19 cellular contexts compared by ENCODE assay signal in the genomic region with DNA sequence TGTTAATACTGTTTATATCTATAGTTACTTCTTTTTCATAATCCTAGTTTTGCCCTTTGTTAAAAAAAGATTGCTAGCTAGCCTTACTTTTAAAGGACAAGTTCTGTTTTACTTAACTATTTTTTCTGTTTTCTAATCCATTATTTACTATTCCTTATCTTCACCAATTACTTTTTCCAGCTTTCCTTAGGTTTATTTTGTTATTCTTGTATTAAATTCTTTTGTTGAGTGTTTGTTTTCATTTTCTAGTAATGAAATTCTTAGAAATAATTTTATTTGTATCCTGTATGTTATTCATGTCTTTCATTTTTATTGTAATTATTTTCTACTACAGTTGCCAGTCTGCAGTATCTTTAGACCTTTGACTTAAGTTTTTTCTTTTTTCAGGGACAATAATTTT. TPM values are rescaled to one million over a fixed set of nuclear protein-coding genes. Genes with fewer than 3 reads are reported as not detected.
DNase-seq lines count a peak whose midpoint lies in the region; ATAC-seq, FAIRE-seq and TF ChIP-seq lines count a peak whose summit lies in the region.
"Had no signal": no experiment of that assay in that cellular context is flagged by ENCODE, and none has a peak within 500 bp of the region (broad histone marks: within the 10 kb centered on the region; RNA-seq: fewer than 3 reads in every experiment).

No MANE protein-coding gene starts in this region.

- H3K4me1 ChIP-seq in kidney (ENCODE audit: control insufficient read depth in 1 of 2, insufficient read depth in 1 of 2, low read depth in 1 of 2, low read length in 2 of 2) = no peaks in the 10 kb centered on the region
- H3K4me1 ChIP-seq: HAP-1 had no signal

- no peaks in the 10 kb centered on the region for H3K9me3 ChIP-seq in kidney (ENCODE audit: control insufficient read depth in 1 of 2, low read length in 2 of 2)
- H3K9me3 ChIP-seq: BE2C; BLaER1 treated with 17β-estradiol and CSF1 and Interleukin-3, amounts not matched to agents 10 nM and 100 nM; HAP-1 had no signal

- DNase-seq in kidney (no peak), HK-2 (ENCODE audit: unreplicated experiment) (no peak), posterior vena cava (ENCODE audit: low spot score) (no peak)
- DNase-seq: BE2C; Calu3; CD4-positive, alpha-beta T cell; COR-L47; DMS153; DND-41; GDM1; GOT3 had no signal

- FAIRE-seq in G401.6 (lab: Jason Lieb, UNC) (peak; percentile 77), TTC549 (lab: Jason Lieb, UNC) (peak; percentile 47), kidney (lab: Jason Lieb, UNC) (peak; percentile 87)
- FAIRE-seq: GM12891, GM18507, H54 had no signal

- H3K27ac ChIP-seq in kidney (ENCODE audit: low read depth in 2 of 2, low read length in 2 of 2) = no peak overlapping the region
- H3K27ac ChIP-seq: BLaER1 treated with 17β-estradiol and CSF1 and Interleukin-3, amounts not matched to agents 10 nM and 100 nM had no signal

- intact Hi-C loops in kidney (cut with DNase I) = no loop called here
- intact Hi-C loops in posterior vena cava (cut with DNase I) = no loop called here

- no peak overlapping the region for H3K4me3 ChIP-seq in kidney (ENCODE audit: low read length in 2 of 2)
- H3K4me3 ChIP-seq: BLaER1 treated with 17β-estradiol and CSF1 and Interleukin-3, amounts not matched to agents 10 nM and 100 nM; HAP-1 had no signal

- ATAC-seq in HG03439 (IDR thresholded peaks at IDR 0.05; ENCODE audit: unreplicated experiment) = no peak

- TF ChIP-seq CTCF in kidney (IDR thresholded peaks at IDR 0.05; ENCODE audit: borderline replicate concordance, extremely low read depth, insufficient read depth) = no peak

- H3K36me3 ChIP-seq in kidney (ENCODE audit: control insufficient read depth in 1 of 2, insufficient read depth in 2 of 2, low read length in 2 of 2) = peaks cover 0 to 4% of the 10 kb centered on the region in 2 donors
- H3K36me3 ChIP-seq: BE2C, HAP-1 had no signal

- H3K9ac ChIP-seq in kidney (ENCODE audit: low read length in 2 of 2) = no peak overlapping the region
- H3K9ac ChIP-seq: BLaER1 treated with 17β-estradiol and CSF1 and Interleukin-3, amounts not matched to agents 10 nM and 100 nM had no signal

RNA-seq across cellular contexts. Expression of gene GXYLT1, which starts 45.7 kb away (rescaled TPM):
- total RNA-seq in kidney (13.4 TPM), posterior vena cava (10 to 100 TPM in 1 of 2 donors, 1 to 10 TPM in 1; 9.4 to 13.7 TPM)
- polyA plus RNA-seq in kidney (ENCODE audit: insufficient read depth, low read depth, low replicate concordance) = 3.2 TPM

RNA-seq across cellular contexts. Expression of gene YAF2, which starts 47.7 kb away (rescaled TPM):
- 32.0 TPM for total RNA-seq in kidney
- 15.0 TPM for polyA plus RNA-seq in kidney (ENCODE audit: insufficient read depth, low read depth, low replicate concordance)
- 10 to 100 TPM; 40.8 to 55.3 TPM for total RNA-seq in posterior vena cava
